ENCODE assay signal across 20 cellular contexts in genomic region chr14:101286271-101287018, GRCh38.
DNase-seq lines count a peak whose midpoint lies in the region; ATAC-seq and TF ChIP-seq lines count a peak whose summit lies in the region.
"Had no signal": no experiment of that assay in that cellular context is flagged by ENCODE, and none has a peak within 500 bp of the region (broad histone marks: within the 10 kb centered on the region; RNA-seq: fewer than 3 reads in every experiment).

No MANE protein-coding gene starts in this region.

- DNase-seq in left kidney (ENCODE audit: low read depth, low spot score) (peak; percentile 9), nephron progenitor cell (no peak), testis (peak; percentile 74), H4 (ENCODE audit: low spot score) (no peak)
- DNase-seq in activated CD8-positive, alpha-beta memory T cell treated with anti-CD3 and anti-CD28 coated beads for 24 hours = no peak
- DNase-seq: CD4-positive, alpha-beta T cell; HFFc6; MM.1S; NCI-H2029; NCI-H446 treated with DMSO at 0.1 percent for 48 hours; NCI-H526; Right ventricle myocardium superior; RPMI8226 had no signal

- 58 to 63% methylated on average over 18 to 19 of the region's 19 CpGs for WGBS in testis, 2 donors

- peak overlapping the region; percentile 90 for H3K4me2 ChIP-seq in BLaER1
- H3K4me2 ChIP-seq: GM23338, KMS-11 had no signal

- H3K27ac ChIP-seq in BLaER1 = peak overlapping the region; percentile 57; the same call in 1 of the 2 replicates
- peak overlapping the region; percentile 11 to 45 for H3K27ac ChIP-seq in testis
- H3K27ac ChIP-seq: KMS-11, SJSA1 had no signal

- peak overlapping the region; percentile 41 for H3K27ac Mint-ChIP-seq in nephron progenitor cell
- H3K27ac Mint-ChIP-seq: CD4-positive, alpha-beta T cell; GM23338; HFFc6; IgD-negative memory B cell had no signal

- no peaks in the 10 kb centered on the region for H3K27me3 Mint-ChIP-seq in nephron progenitor cell (ENCODE audit: low read depth, poor library complexity)

- no peaks in the 10 kb centered on the region for H3K9me3 ChIP-seq in BLaER1
- no peaks in the 10 kb centered on the region for H3K9me3 ChIP-seq in testis
- H3K9me3 ChIP-seq: HAP-1, SJSA1 had no signal

- peak overlapping the region; percentile 43 for H3K4me3 ChIP-seq in BLaER1
- no peak overlapping the region for H3K4me3 ChIP-seq in testis
- H3K4me3 ChIP-seq: GM23338, HAP-1, SJSA1 had no signal

- no peak overlapping the region for H3K4me3 Mint-ChIP-seq in nephron progenitor cell
- H3K4me3 Mint-ChIP-seq: CD4-positive, alpha-beta T cell; GM23338; HFFc6; IgD-negative memory B cell had no signal

- H4K20me1 ChIP-seq in BLaER1 = no peaks in the 10 kb centered on the region

- H3K4me1 ChIP-seq in BLaER1 (peaks cover 46% of the 10 kb centered on the region), testis (peaks cover 8% of the 10 kb centered on the region)
- H3K4me1 ChIP-seq: HAP-1, SJSA1 had no signal

- H3K4me1 Mint-ChIP-seq in nephron progenitor cell = peaks cover 63% of the 10 kb centered on the region

- TF ChIP-seq CTCF in nephron progenitor cell (IDR thresholded peaks at IDR 0.05) (no peak), testis (IDR thresholded peaks at IDR 0.05) (no peak)

- intact Hi-C loops in testis (cut with DNase I; ENCODE audit: low total_unique reads) = no loop called here

- H3K36me3 ChIP-seq in BLaER1 (no peaks in the 10 kb centered on the region), testis (ENCODE audit: low read depth, missing control alignments) (no peaks in the 10 kb centered on the region)
- H3K36me3 ChIP-seq: HAP-1, SJSA1 had no signal

- 0 out of 2 replicates have a peak overlapping the region, but pooled peaks have one; percentile 40 for H3K9ac ChIP-seq in BLaER1
- H3K9ac ChIP-seq: KMS-11 had no signal

- H3K36me3 Mint-ChIP-seq in nephron progenitor cell (ENCODE audit: low read depth) = no peaks in the 10 kb centered on the region
- H3K36me3 Mint-ChIP-seq: IgD-negative memory B cell had no signal

- ATAC-seq in GM21526 (IDR thresholded peaks at IDR 0.05; ENCODE audit: low FRiP score, unreplicated experiment) = no peak
- ATAC-seq: GM23338 had no signal

- peaks cover 6% of the 10 kb centered on the region; the same call in 1 of the 2 replicates for H3K27me3 ChIP-seq in BLaER1
- no peaks in the 10 kb centered on the region for H3K27me3 ChIP-seq in testis

- peaks cover 4% of the 10 kb centered on the region for H3K9me3 Mint-ChIP-seq in nephron progenitor cell
- H3K9me3 Mint-ChIP-seq: CD4-positive, alpha-beta T cell; GM23338 had no signal

- TF ChIP-seq POLR2A in testis (IDR thresholded peaks at IDR 0.05) = no peak

Comparison
In these comparisons a context has a peak if more than half of its experiments do, and no peak if none do; other contexts are left out.
1. DNase-seq: peak in left kidney (single experiment) and testis (single experiment); none in nephron progenitor cell (single experiment), H4 (single experiment) and activated CD8-positive, alpha-beta memory T cell treated with anti-CD3 and anti-CD28 coated beads for 24 hours (single experiment).